Comparison of ENCODE assay signal across 33 cellular contexts in the genomic region with DNA sequence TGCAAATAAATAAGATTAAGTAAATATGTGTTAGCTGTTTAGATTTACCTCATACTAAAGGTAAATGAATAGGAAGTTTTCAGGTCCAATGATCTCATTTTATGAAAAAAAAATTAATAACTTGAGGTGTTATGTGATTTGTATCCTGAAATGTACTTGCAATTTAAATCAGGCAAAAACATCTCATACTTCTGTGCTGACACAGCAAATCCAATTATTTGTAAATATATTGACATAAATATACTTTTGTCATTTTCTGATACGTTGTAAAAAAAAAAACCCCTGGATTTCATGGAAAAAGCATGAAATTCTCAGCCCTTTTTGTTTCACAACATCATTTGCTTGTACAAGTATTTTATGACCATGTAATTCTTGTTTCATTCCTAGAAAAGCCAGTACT.
"Had no signal": no experiment of that assay in that cellular context is flagged by ENCODE, and none has a peak within 500 bp of the region (broad histone marks: within the 10 kb centered on the region; RNA-seq: fewer than 3 reads in every experiment).

No MANE protein-coding gene starts in this region.

- H3K4me3 ChIP-seq: adrenal gland, ascending aorta, body of pancreas, breast epithelium, cardiac muscle cell had no signal

- H3K36me3 ChIP-seq: adrenal gland, ascending aorta, brain microvascular endothelial cell, breast epithelium, cardiac muscle cell had no signal

- H3K27ac ChIP-seq: adrenal gland, ascending aorta, body of pancreas, brain microvascular endothelial cell, breast epithelium, cardiac muscle cell had no signal

- H3K9me3 ChIP-seq: adrenal gland, ascending aorta, body of pancreas, breast epithelium had no signal

- FAIRE-seq: astrocyte, bronchial epithelial cell had no signal

- DNase-seq: activated effector memory CD4-positive, alpha-beta T cell treated with anti-CD3 and anti-CD28 coated beads, Interleukin-2, amount 50 U/mL, for 16 hours; activated effector memory CD4-positive, alpha-beta T cell treated with Interleukin-2 at 50 U/mL for 16 hours; activated gamma-delta T cell; activated gamma-delta T cell treated with Interleukin-2 at 50 U/mL for 16 hours; activated naive CD4-positive, alpha-beta T cell; activated naive CD4-positive, alpha-beta T cell treated with anti-CD3 and anti-CD28 coated beads for 36 hours; activated naive CD4-positive, alpha-beta T cell treated with anti-CD3 and anti-CD28 coated beads, Interleukin-2, amount 10 ng/mL, durations not matched to agents 7 days and 5 days; activated naive CD4-positive, alpha-beta T cell treated with anti-CD3 and anti-CD28 coated beads, Interleukin-2, amount 50 U/mL, for 16 hours; activated naive CD4-positive, alpha-beta T cell treated with Interleukin-2 at 50 U/mL for 16 hours; activated naive CD8-positive, alpha-beta T cell treated with anti-CD3 and anti-CD28 coated beads for 36 hours; activated naive CD8-positive, alpha-beta T cell treated with anti-CD3 and anti-CD28 coated beads, Interleukin-2, amount 10 ng/mL, durations not matched to agents 7 days and 5 days; activated naive CD8-positive, alpha-beta T cell treated with anti-CD3 and anti-CD28 coated beads, Interleukin-2, amount 50 U/mL, for 24 hours; activated T-cell treated with anti-CD3 and anti-CD28 coated beads, Interleukin-2, amount 50 U/mL, for 24 hours; activated T-cell treated with anti-CD3 and anti-CD28 coated beads, Interleukin-2, amount 50 U/mL, for 4 hours; activated T-cell treated with anti-CD3 and anti-CD28 coated beads, Interleukin-2, amount 50 U/mL, for 48 hours; activated T-cell treated with anti-CD3 and anti-CD28 coated beads, Interleukin-2, amount 50 U/mL, for 72 hours; adrenal gland; amniotic stem cell; amygdala; anterior cingulate cortex; aorta; body of pancreas; brain microvascular endothelial cell; caudate nucleus; central memory CD4-positive, alpha-beta T cell; cerebellar nuclear complex had no signal

- H3K4me1 ChIP-seq: adrenal gland, ascending aorta, body of pancreas, breast epithelium had no signal

- H3K27me3 ChIP-seq: adrenal gland, ascending aorta, body of pancreas, brain microvascular endothelial cell, breast epithelium, cardiac muscle cell had no signal

- ATAC-seq: activated naive CD4-positive, alpha-beta T cell treated with anti-CD3 and anti-CD28 coated beads, Interleukin-2, amount 50 U/mL, for 72 hours; activated naive CD8-positive, alpha-beta T cell treated with anti-CD3 and anti-CD28 coated beads, Interleukin-2, amount 50 U/mL, for 24 hours; activated T-cell treated with anti-CD3 and anti-CD28 coated beads, Interleukin-2, amount 50 U/mL, for 4 hours; activated T-cell treated with anti-CD3 and anti-CD28 coated beads, Interleukin-2, amount 50 U/mL, for 72 hours; activated T-helper 17 cell treated with anti-CD3 and anti-CD28 coated beads, Interleukin-2, amount 50 U/mL, for 72 hours; body of pancreas had no signal
